In the genomic region with DNA sequence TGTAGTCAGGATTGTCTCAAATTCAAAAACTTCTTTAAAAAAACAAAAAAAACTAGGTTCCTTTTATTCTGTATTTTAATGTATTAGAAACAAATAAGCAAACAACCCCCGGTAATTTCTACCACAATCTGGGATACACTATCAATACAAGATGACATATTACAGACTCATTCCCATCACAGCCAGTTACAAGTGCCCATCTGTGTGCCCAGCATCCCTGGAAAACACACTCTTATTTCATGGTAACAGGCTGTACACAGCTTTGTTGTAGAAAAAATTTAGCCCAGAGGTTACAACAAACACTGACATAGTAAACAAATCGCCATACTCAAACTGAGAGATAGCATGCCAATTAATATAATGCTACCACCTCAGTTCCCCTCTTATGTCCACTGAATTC, we compare ENCODE assay signal across 15 cellular contexts. TPM values are rescaled to one million over a fixed set of nuclear protein-coding genes. Genes with fewer than 3 reads are reported as not detected.
DNase-seq lines count a peak whose midpoint lies in the region; ATAC-seq, FAIRE-seq and TF ChIP-seq lines count a peak whose summit lies in the region.
"Had no signal": no experiment of that assay in that cellular context is flagged by ENCODE, and none has a peak within 500 bp of the region (broad histone marks: within the 10 kb centered on the region; RNA-seq: fewer than 3 reads in every experiment).

No MANE protein-coding gene starts in this region.

- no peak for TF ChIP-seq POLR2A in GM12891 (IDR thresholded peaks at IDR 0.05; ENCODE audit: low read depth, low read length)

- no peak overlapping the region for H3K4me3 Mint-ChIP-seq in stimulated activated naive CD8-positive, alpha-beta T cell treated with anti-CD3 and anti-CD28 coated beads, Interleukin-15, Interleukin-2, amounts not matched to agents 100 ng/mL and 50 ng/mL, for 24 hours
- no peak overlapping the region for H3K4me3 Mint-ChIP-seq in stimulated activated naive CD8-positive, alpha-beta T cell treated with anti-CD3 and anti-CD28 coated beads, Interleukin-15, amount 100 ng/mL, for 72 hours
- no peak overlapping the region for H3K4me3 Mint-ChIP-seq in GM23338
- H3K4me3 Mint-ChIP-seq: HFFc6 had no signal

- peak; percentile 61 for FAIRE-seq in GM12891 (lab: Jason Lieb, UNC)

- no peak overlapping the region for H2AFZ ChIP-seq in GM23338

- DNase-seq in stimulated activated naive CD8-positive, alpha-beta T cell treated with anti-CD3 and anti-CD28 coated beads, Interleukin-15, amount 100 ng/mL, for 72 hours = no peak
- DNase-seq in GM12891 (ENCODE audit: insufficient read length, low spot score) (no peak), dorsolateral prefrontal cortex (no peak), superior temporal gyrus (ENCODE audit: extremely low spot score) (peak; percentile 66), GM23338 (ENCODE audit: low spot score) (no peak), T-helper 2 cell (no peak)
- DNase-seq: BE2C, Calu3, DMS 273 treated with DMSO at 0.1 percent for 48 hours, HCEC 1CT, HFFc6 had no signal

- H3K4me1 Mint-ChIP-seq in stimulated activated naive CD8-positive, alpha-beta T cell treated with anti-CD3 and anti-CD28 coated beads, Interleukin-15, Interleukin-2, amounts not matched to agents 100 ng/mL and 50 ng/mL, for 24 hours (ENCODE audit: low read depth) = peaks cover 48% of the 10 kb centered on the region
- H3K4me1 Mint-ChIP-seq in stimulated activated naive CD8-positive, alpha-beta T cell treated with anti-CD3 and anti-CD28 coated beads, Interleukin-15, amount 100 ng/mL, for 72 hours = peaks cover 53% of the 10 kb centered on the region
- no peaks in the 10 kb centered on the region for H3K4me1 Mint-ChIP-seq in GM23338

- H3K27me3 Mint-ChIP-seq in stimulated activated naive CD8-positive, alpha-beta T cell treated with anti-CD3 and anti-CD28 coated beads, Interleukin-15, Interleukin-2, amounts not matched to agents 100 ng/mL and 50 ng/mL, for 24 hours = no peaks in the 10 kb centered on the region
- H3K27me3 Mint-ChIP-seq in stimulated activated naive CD8-positive, alpha-beta T cell treated with anti-CD3 and anti-CD28 coated beads, Interleukin-15, amount 100 ng/mL, for 72 hours = no peaks in the 10 kb centered on the region
- H3K27me3 Mint-ChIP-seq in GM23338 (ENCODE audit: insufficient read depth, low read depth, poor library complexity) = no peaks in the 10 kb centered on the region

- H3F3A ChIP-seq in GM23338 (replicated peaks; ENCODE audit: low read depth) = no peaks in the 10 kb centered on the region

- H3K4me3 ChIP-seq in dorsolateral prefrontal cortex (peak overlapping the region in 9 of 59 donors; percentile 0 to 29 (median 21)), GM23338 (no peak overlapping the region)

- no peak overlapping the region for H3K4me2 ChIP-seq in GM23338

- H3K36me3 Mint-ChIP-seq in stimulated activated naive CD8-positive, alpha-beta T cell treated with anti-CD3 and anti-CD28 coated beads, Interleukin-15, Interleukin-2, amounts not matched to agents 100 ng/mL and 50 ng/mL, for 24 hours (ENCODE audit: low read depth) = peaks cover 74% of the 10 kb centered on the region
- H3K36me3 Mint-ChIP-seq in GM23338 (ENCODE audit: low read depth) = peaks cover 38% of the 10 kb centered on the region

- TF ChIP-seq CTCF in dorsolateral prefrontal cortex (IDR thresholded peaks at IDR 0.05 in 54 of 56, conservative IDR thresholded peaks at IDR 0.05 in 2 of 56; ENCODE audit: low read depth in 1 of 56, partially characterized antibody in 56 of 56) = no peak
- TF ChIP-seq CTCF in GM23338 (conservative IDR thresholded peaks at IDR 0.05; ENCODE audit: low read depth in 2 of 2) = no peak

- peaks cover 19% of the 10 kb centered on the region for H3K36me3 ChIP-seq in GM23338 (ENCODE audit: insufficient read depth)

- intact Hi-C loops in dorsolateral prefrontal cortex (cut with DNase I) = no loop called here

- no peaks in the 10 kb centered on the region for H4K20me1 ChIP-seq in GM23338 (replicated peaks; ENCODE audit: insufficient read depth)

- H3K27ac ChIP-seq in dorsolateral prefrontal cortex (peak overlapping the region in 55 of 59 donors; percentile 10 to 85 (median 67)), GM23338 (ENCODE audit: low read depth) (no peak overlapping the region)
- H3K27ac ChIP-seq: C4-2B, HL-60 had no signal

- H3K27me3 ChIP-seq in dorsolateral prefrontal cortex (no peaks in the 10 kb centered on the region), GM23338 (ENCODE audit: insufficient read depth) (no peaks in the 10 kb centered on the region)
- H3K27me3 ChIP-seq: BE2C had no signal

- H3K9me3 Mint-ChIP-seq in stimulated activated naive CD8-positive, alpha-beta T cell treated with anti-CD3 and anti-CD28 coated beads, Interleukin-15, Interleukin-2, amounts not matched to agents 100 ng/mL and 50 ng/mL, for 24 hours = no peaks in the 10 kb centered on the region
- no peaks in the 10 kb centered on the region for H3K9me3 Mint-ChIP-seq in stimulated activated naive CD8-positive, alpha-beta T cell treated with anti-CD3 and anti-CD28 coated beads, Interleukin-15, amount 100 ng/mL, for 72 hours
- H3K9me3 Mint-ChIP-seq in GM23338 = no peaks in the 10 kb centered on the region
- H3K9me3 Mint-ChIP-seq: HFFc6 had no signal

- H3K9me2 ChIP-seq in GM23338 (ENCODE audit: insufficient read depth) = no peaks in the 10 kb centered on the region

- no peaks in the 10 kb centered on the region for H3K4me1 ChIP-seq in GM23338 (ENCODE audit: insufficient read depth)
- H3K4me1 ChIP-seq: BE2C had no signal

- peaks cover 22% of the 10 kb centered on the region for H3K79me2 ChIP-seq in GM23338 (replicated peaks; ENCODE audit: insufficient read depth)

- H3K27ac Mint-ChIP-seq in stimulated activated naive CD8-positive, alpha-beta T cell treated with anti-CD3 and anti-CD28 coated beads, Interleukin-15, Interleukin-2, amounts not matched to agents 100 ng/mL and 50 ng/mL, for 24 hours = peak overlapping the region; percentile 69
- no peak overlapping the region for H3K27ac Mint-ChIP-seq in stimulated activated naive CD8-positive, alpha-beta T cell treated with anti-CD3 and anti-CD28 coated beads, Interleukin-15, amount 100 ng/mL, for 72 hours
- no peak overlapping the region for H3K27ac Mint-ChIP-seq in GM23338
- H3K27ac Mint-ChIP-seq: HFFc6 had no signal

- no peak for ATAC-seq in stimulated activated naive CD8-positive, alpha-beta T cell treated with anti-CD3 and anti-CD28 coated beads, Interleukin-15, amount 100 ng/mL, for 72 hours
- ATAC-seq in GM23338 (no peak), HG02973 (IDR thresholded peaks at IDR 0.05; ENCODE audit: unreplicated experiment) (no peak)

TF ChIP-seq in GM12891, 5 proteins besides CTCF, POLR2A, EP300 and RAD21:
- TF ChIP-seq PAX5 (IDR thresholded peaks at IDR 0.05; ENCODE audit: insufficient read depth, low read length, severe bottlenecking) = no peak
- TF ChIP-seq TAF1 (IDR thresholded peaks at IDR 0.05; ENCODE audit: low read depth, low read length) = no peak
- TF ChIP-seq POLR2AphosphoS5 (IDR thresholded peaks at IDR 0.05; ENCODE audit: low read depth, low read length) = no peak
- no peak for TF ChIP-seq SPI1 (IDR thresholded peaks at IDR 0.05; ENCODE audit: low read depth, low read length)
- no peak for TF ChIP-seq POU2F2 (IDR thresholded peaks at IDR 0.05; ENCODE audit: low read depth, low read length)
TF ChIP-seq in GM12891: peak in this region for 0.

TF ChIP-seq in GM23338, 12 proteins besides CTCF, POLR2A, EP300 and RAD21 (continues in another document):
- TF ChIP-seq JUNB (IDR thresholded peaks at IDR 0.05; ENCODE audit: unreplicated experiment) = no peak
- TF ChIP-seq, protein P1, sequence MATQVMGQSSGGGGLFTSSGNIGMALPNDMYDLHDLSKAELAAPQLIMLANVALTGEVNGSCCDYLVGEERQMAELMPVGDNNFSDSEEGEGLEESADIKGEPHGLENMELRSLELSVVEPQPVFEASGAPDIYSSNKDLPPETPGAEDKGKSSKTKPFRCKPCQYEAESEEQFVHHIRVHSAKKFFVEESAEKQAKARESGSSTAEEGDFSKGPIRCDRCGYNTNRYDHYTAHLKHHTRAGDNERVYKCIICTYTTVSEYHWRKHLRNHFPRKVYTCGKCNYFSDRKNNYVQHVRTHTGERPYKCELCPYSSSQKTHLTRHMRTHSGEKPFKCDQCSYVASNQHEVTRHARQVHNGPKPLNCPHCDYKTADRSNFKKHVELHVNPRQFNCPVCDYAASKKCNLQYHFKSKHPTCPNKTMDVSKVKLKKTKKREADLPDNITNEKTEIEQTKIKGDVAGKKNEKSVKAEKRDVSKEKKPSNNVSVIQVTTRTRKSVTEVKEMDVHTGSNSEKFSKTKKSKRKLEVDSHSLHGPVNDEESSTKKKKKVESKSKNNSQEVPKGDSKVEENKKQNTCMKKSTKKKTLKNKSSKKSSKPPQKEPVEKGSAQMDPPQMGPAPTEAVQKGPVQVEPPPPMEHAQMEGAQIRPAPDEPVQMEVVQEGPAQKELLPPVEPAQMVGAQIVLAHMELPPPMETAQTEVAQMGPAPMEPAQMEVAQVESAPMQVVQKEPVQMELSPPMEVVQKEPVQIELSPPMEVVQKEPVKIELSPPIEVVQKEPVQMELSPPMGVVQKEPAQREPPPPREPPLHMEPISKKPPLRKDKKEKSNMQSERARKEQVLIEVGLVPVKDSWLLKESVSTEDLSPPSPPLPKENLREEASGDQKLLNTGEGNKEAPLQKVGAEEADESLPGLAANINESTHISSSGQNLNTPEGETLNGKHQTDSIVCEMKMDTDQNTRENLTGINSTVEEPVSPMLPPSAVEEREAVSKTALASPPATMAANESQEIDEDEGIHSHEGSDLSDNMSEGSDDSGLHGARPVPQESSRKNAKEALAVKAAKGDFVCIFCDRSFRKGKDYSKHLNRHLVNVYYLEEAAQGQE (IDR thresholded peaks at IDR 0.05; ENCODE audit: unreplicated experiment) = no peak
- no peak for TF ChIP-seq EZH2 (IDR thresholded peaks at IDR 0.05; ENCODE audit: low read depth, unreplicated experiment)
- no peak for TF ChIP-seq EZH2phosphoT487 (IDR thresholded peaks at IDR 0.05; ENCODE audit: unreplicated experiment)
- TF ChIP-seq ZNF331 (CRISPR knock-in tag; IDR thresholded peaks at IDR 0.05; ENCODE audit: low read depth) = no peak
- TF ChIP-seq NANOG (IDR thresholded peaks at IDR 0.05; ENCODE audit: borderline replicate concordance) = no peak
- TF ChIP-seq, protein P2, sequence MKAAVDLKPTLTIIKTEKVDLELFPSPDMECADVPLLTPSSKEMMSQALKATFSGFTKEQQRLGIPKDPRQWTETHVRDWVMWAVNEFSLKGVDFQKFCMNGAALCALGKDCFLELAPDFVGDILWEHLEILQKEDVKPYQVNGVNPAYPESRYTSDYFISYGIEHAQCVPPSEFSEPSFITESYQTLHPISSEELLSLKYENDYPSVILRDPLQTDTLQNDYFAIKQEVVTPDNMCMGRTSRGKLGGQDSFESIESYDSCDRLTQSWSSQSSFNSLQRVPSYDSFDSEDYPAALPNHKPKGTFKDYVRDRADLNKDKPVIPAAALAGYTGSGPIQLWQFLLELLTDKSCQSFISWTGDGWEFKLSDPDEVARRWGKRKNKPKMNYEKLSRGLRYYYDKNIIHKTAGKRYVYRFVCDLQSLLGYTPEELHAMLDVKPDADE (IDR thresholded peaks at IDR 0.05) = no peak
- TF ChIP-seq POLR2AphosphoS5 (IDR thresholded peaks at IDR 0.05; ENCODE audit: low read depth) = no peak

RNA-seq across cellular contexts. Expression of a gene that starts 16.3 kb away (rescaled TPM):
- polyA plus RNA-seq in GM12891 (2012; ENCODE audit: low read depth, missing spikeins) = 50.4 TPM
- 100 to 1,000 TPM in 100 of 120 experiments, 10 to 100 TPM in 20; 67.2 to 187 (median 115) TPM for total RNA-seq in dorsolateral prefrontal cortex
- total RNA-seq in GM23338 (2014; rRNA removed; shearing (Covaris generic)) = 87.5 and 94.1 TPM in 2 replicates
- polyA plus RNA-seq in GM23338 (2016; fragmentation: Nextera tagmentation; extraction: Ambion mirVana) = 53.5 and 59.9 TPM in 2 replicates
